In the genomic region with DNA sequence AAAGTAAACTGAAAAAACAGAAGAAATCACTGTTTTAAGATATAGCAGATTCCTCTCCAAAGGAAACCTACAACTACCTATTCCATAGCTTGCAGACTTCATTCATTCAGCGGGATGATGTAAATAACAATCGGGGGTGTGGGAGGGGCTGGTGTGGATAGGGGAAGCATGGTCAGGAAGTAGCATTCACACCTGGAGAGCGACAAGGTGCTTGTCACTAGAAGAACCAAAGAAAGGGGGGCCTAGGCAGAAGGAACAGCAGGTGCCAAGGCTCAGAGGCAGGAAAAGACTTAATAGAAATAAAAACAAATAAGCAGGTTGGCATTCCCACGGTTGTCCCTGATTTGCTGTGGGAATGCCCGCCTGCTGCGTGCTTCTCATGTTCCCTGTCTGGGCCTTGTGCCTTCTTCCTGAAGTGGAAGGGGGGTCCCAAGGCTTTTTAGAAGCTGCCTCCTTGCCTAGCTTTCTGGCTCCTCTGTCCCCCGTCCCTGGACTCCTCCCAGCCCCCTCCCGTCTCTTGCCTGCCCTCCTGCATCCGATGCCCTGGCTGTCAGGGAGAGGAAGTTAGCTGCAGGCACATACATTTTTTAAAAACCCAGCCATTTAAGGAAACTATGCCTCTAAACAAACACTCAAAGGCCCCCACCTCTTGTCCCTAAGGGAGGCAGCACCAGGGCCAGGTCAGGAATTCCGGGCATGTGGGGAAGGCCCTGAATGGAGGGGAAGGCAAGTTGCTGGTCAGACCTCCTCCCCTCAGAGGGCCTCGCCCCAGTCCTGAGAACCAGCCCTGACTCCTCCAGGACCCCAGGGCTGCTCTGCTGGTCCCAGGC, we compare ENCODE assay signal across 14 cellular contexts.
A peak's percentile ranks its signal among the peaks of the same experiment; 100 is the strongest.
DNase-seq lines count a peak whose midpoint lies in the region; ATAC-seq, FAIRE-seq and TF ChIP-seq lines count a peak whose summit lies in the region.
"Had no signal": no experiment of that assay in that cellular context is flagged by ENCODE, and none has a peak within 500 bp of the region (broad histone marks: within the 10 kb centered on the region; RNA-seq: fewer than 3 reads in every experiment).

No MANE protein-coding gene starts in this region.

- peak; percentile 44 for DNase-seq in AG04449 (ENCODE audit: low read depth, low spot score)
- DNase-seq in astrocyte of the hippocampus (ENCODE audit: low read depth, low spot score): peak; percentile 52
- peak; percentile 94 for DNase-seq in islet precursor cell
- DNase-seq in activated naive CD4-positive, alpha-beta T cell (lab: John Stamatoyannopoulos, UW): no peak
- no peak for DNase-seq in activated CD4-positive, alpha-beta T cell treated with anti-CD3 and anti-CD28 coated beads, Interleukin-2, amount 50 U/mL, for 4 hours
- DNase-seq in NCI-H2107 treated with DMSO at 0.1 percent for 48 hours (lab: John Stamatoyannopoulos, UW; ENCODE audit: unreplicated experiment): no peak
- DNase-seq: DND-41, foreskin keratinocyte, HFFc6, NCI-H1436 treated with DMSO at 0.1 percent for 48 hours had no signal

- CTCF ChIA-PET in AG04449 (lab: Yijun Ruan, JAX): interaction anchor here (0.7 to 33.8 kb wide), 4 partner anchors 14 to 155 kb away, joined by 3 to 2237 read pairs (median 146); partner anchors contain the start of gene TP53I11

- TF ChIP-seq CTCF in AG04449 (IDR thresholded peaks at IDR 0.05; ENCODE audit: insufficient read depth, low read length, missing control alignments): no peak

- H3K4me3 ChIP-seq in AG04449 (ENCODE audit: low read depth, low read length): no peak overlapping the region
- H3K4me3 ChIP-seq: Peyer's patch, skin epidermis had no signal

- peak; percentile 44 for FAIRE-seq in G401.6 (lab: Jason Lieb, UNC)

- POLR2A ChIA-PET in AG04449 (lab: Yijun Ruan, JAX): interaction anchor here (0.6 kb wide), 1 partner anchor 141 kb away, joined by 3 read pairs; the partner anchor contains the start of gene TP53I11

- no peak for ATAC-seq in GM21619 (IDR thresholded peaks at IDR 0.05; ENCODE audit: unreplicated experiment)
- ATAC-seq: foreskin keratinocyte had no signal

Comparison
In these comparisons a context has a peak if more than half of its experiments do, and no peak if none do; other contexts are left out.
1. DNase-seq: peak in AG04449 (single experiment), astrocyte of the hippocampus (single experiment) and islet precursor cell (single experiment); none in activated naive CD4-positive, alpha-beta T cell (0 of 4), activated CD4-positive, alpha-beta T cell treated with anti-CD3 and anti-CD28 coated beads, Interleukin-2, amount 50 U/mL, for 4 hours (0 of 2) and NCI-H2107 treated with DMSO at 0.1 percent for 48 hours (single experiment).